Comparison of ENCODE assay signal across 11 cellular contexts in genomic region chr12:26874501-26875296, GRCh38. TPM values are rescaled to one million over a fixed set of nuclear protein-coding genes. Genes with fewer than 3 reads are reported as not detected.
DNase-seq lines count a peak whose midpoint lies in the region; ATAC-seq and TF ChIP-seq lines count a peak whose summit lies in the region.
"Had no signal": no experiment of that assay in that cellular context is flagged by ENCODE, and none has a peak within 500 bp of the region (broad histone marks: within the 10 kb centered on the region; RNA-seq: fewer than 3 reads in every experiment).

No MANE protein-coding gene starts in this region.

- no peaks in the 10 kb centered on the region for H3K9me3 ChIP-seq in neural progenitor cell (ENCODE audit: low read depth)

- no peaks in the 10 kb centered on the region for H3K27me3 ChIP-seq in neural progenitor cell

- H3K4me1 ChIP-seq in neural progenitor cell: no peaks in the 10 kb centered on the region

- peaks cover 10% of the 10 kb centered on the region for H3K9me3 Mint-ChIP-seq in neural progenitor cell

- no peak overlapping the region for H3K4me3 ChIP-seq in neural progenitor cell

- no peak overlapping the region for H2AFZ ChIP-seq in neural progenitor cell (replicated peaks)

- DNase-seq in GM10266 (ENCODE audit: extremely low spot score) (peak; percentile 48), SKM-1 treated with dmso at 0.1 percent for 144 hours (lab: John Stamatoyannopoulos, UW; ENCODE audit: unreplicated experiment) (peak; percentile 88), neural progenitor cell (ENCODE audit: low spot score) (no peak), iPS-NIHi7 (ENCODE audit: extremely low spot score) (no peak), NCI-H446 (lab: John Stamatoyannopoulos, UW) (no peak)
- DNase-seq: activated naive CD4-positive, alpha-beta T cell treated with Interleukin-2 at 50 U/mL for 16 hours; WERI-Rb-1 had no signal

- ATAC-seq in GM19467 (IDR thresholded peaks at IDR 0.05; ENCODE audit: unreplicated experiment): peak; percentile 42
- peak; percentile 58 for ATAC-seq in HG03159 (IDR thresholded peaks at IDR 0.05; ENCODE audit: unreplicated experiment)
- no peak for ATAC-seq in HG03097 (IDR thresholded peaks at IDR 0.05; ENCODE audit: low FRiP score, unreplicated experiment)

- no peak overlapping the region for H3K4me3 Mint-ChIP-seq in neural progenitor cell
- H3K4me3 Mint-ChIP-seq: neural crest cell had no signal

- no peak overlapping the region for H3K9ac ChIP-seq in neural progenitor cell

- peaks cover 4% of the 10 kb centered on the region for H3K4me1 Mint-ChIP-seq in neural progenitor cell

- no peaks in the 10 kb centered on the region for H3K36me3 Mint-ChIP-seq in neural progenitor cell

- H3K79me2 ChIP-seq in neural progenitor cell (ENCODE audit: low read depth): no peaks in the 10 kb centered on the region

- H4K20me1 ChIP-seq in neural progenitor cell (ENCODE audit: low read depth): no peaks in the 10 kb centered on the region

- no peak overlapping the region for H3K27ac ChIP-seq in neural progenitor cell
- H3K27ac ChIP-seq: WERI-Rb-1 had no signal

- TF ChIP-seq CTCF in GM10266 (IDR thresholded peaks at IDR 0.05; ENCODE audit: control insufficient read depth, insufficient read depth, low read depth, missing control alignments): no peak
- TF ChIP-seq CTCF in neural progenitor cell (IDR thresholded peaks at IDR 0.05): no peak

- H3F3A ChIP-seq in neural progenitor cell (ENCODE audit: low read depth): no peaks in the 10 kb centered on the region

- no peak overlapping the region for H3K27ac Mint-ChIP-seq in neural progenitor cell

- H3K4me2 ChIP-seq in neural progenitor cell: no peak overlapping the region

- H3K36me3 ChIP-seq in neural progenitor cell: no peaks in the 10 kb centered on the region
- H3K36me3 ChIP-seq: WERI-Rb-1 had no signal

- H3K27me3 Mint-ChIP-seq in neural progenitor cell (ENCODE audit: insufficient read depth, low read depth): peaks cover 2% of the 10 kb centered on the region

RNA-seq across cellular contexts. Expression of gene ITPR2, which starts 41.7 kb away (rescaled TPM):
- 2.0 and 11.4 TPM in 2 replicates for total RNA-seq in neural progenitor cell (ENCODE audit: low replicate concordance)

Comparison
In these comparisons a context has a peak if more than half of its experiments do, and no peak if none do; other contexts are left out.
1. DNase-seq: peak in GM10266 (single experiment) and SKM-1 treated with dmso at 0.1 percent for 144 hours (single experiment); none in neural progenitor cell (single experiment), iPS-NIHi7 (single experiment) and NCI-H446 (0 of 2).